In genomic region chr2:2645162-2645855, GRCh38 we compare ENCODE assay signal across 19 cellular contexts.
A peak's percentile ranks its signal among the peaks of the same experiment; 100 is the strongest.
DNase-seq lines count a peak whose midpoint lies in the region; ATAC-seq and TF ChIP-seq lines count a peak whose summit lies in the region.
"Had no signal": no experiment of that assay in that cellular context is flagged by ENCODE, and none has a peak within 500 bp of the region (broad histone marks: within the 10 kb centered on the region; RNA-seq: fewer than 3 reads in every experiment).

No MANE protein-coding gene starts in this region.

- H3K27ac ChIP-seq in mammary epithelial cell (ENCODE audit: insufficient read depth, low read depth, low read length), result no peak overlapping the region
- H3K27ac ChIP-seq: A549 had no signal

- CTCF ChIA-PET in mammary epithelial cell (lab: Charles Lee; ENCODE audit: low non-redundant PET), result no interaction called here

- ATAC-seq in HG03039 (IDR thresholded peaks at IDR 0.05; ENCODE audit: unreplicated experiment), result no peak
- ATAC-seq: A549, Panc1 had no signal

- no peaks in the 10 kb centered on the region for H3K27me3 ChIP-seq in mammary epithelial cell (ENCODE audit: insufficient read depth, low read length)
- H3K27me3 ChIP-seq: BE2C had no signal

- H3K36me3 ChIP-seq in mammary epithelial cell (ENCODE audit: insufficient read depth, low read length), result no peaks in the 10 kb centered on the region
- H3K36me3 ChIP-seq: BE2C had no signal

- intact Hi-C loops in mammary epithelial cell (cut with micrococcal nuclease), result no loop called here

- TF ChIP-seq CTCF in GM13976 (IDR thresholded peaks at IDR 0.05; ENCODE audit: borderline replicate concordance, control extremely low read depth, extremely low read depth, insufficient read depth, missing control alignments), result no peak
- TF ChIP-seq CTCF in osteocyte (IDR thresholded peaks at IDR 0.05), result no peak
- TF ChIP-seq CTCF in mammary epithelial cell (conservative IDR thresholded peaks at IDR 0.05 in 1 of 2, IDR thresholded peaks at IDR 0.05 in 1 of 2; ENCODE audit: extremely low read depth in 1 of 2, insufficient read depth in 1 of 2, low read depth in 1 of 2, low read length in 2 of 2), result no peak

- peaks cover 44% of the 10 kb centered on the region for H3K9me3 ChIP-seq in mammary epithelial cell (replicated peaks; ENCODE audit: insufficient read depth, low read length)
- H3K9me3 ChIP-seq: BE2C had no signal

- dilution Hi-C loops in mammary epithelial cell (cut with HindIII; ENCODE audit: low sequenced_read_pairs), result no loop called here

- in situ Hi-C loops in GM13976 (cut with MboI; ENCODE audit: low sequenced_read_pairs, unreplicated experiment) (no loop called here), mammary epithelial cell (cut with MboI; ENCODE audit: low sequenced_read_pairs in 2 of 2) (no loop called here)

- DNase-seq in activated naive CD4-positive, alpha-beta T cell treated with anti-CD3 and anti-CD28 coated beads, Interleukin-2, amount 50 U/mL, for 16 hours, result no peak
- DNase-seq in GM13976 (ENCODE audit: low spot score) (peak; percentile 9), islet precursor cell (peak; percentile 45), osteocyte (ENCODE audit: extremely low spot score, unreplicated experiment) (peak; percentile 80), mammary epithelial cell (no peak), NCI-H1417 treated with DMSO at 0.1 percent for 48 hours (lab: John Stamatoyannopoulos, UW) (no peak)
- DNase-seq: BE2C, DMS153, GOT3, MV-4-11, NCI-H1694 treated with DMSO at 0.1 percent for 48 hours, NCI-H2081 treated with DMSO at 0.1 percent for 48 hours, NCI-H82, SIG-M5 had no signal

- H3K9me3 Mint-ChIP-seq in activated naive CD4-positive, alpha-beta T cell treated with anti-CD3 and anti-CD28 coated beads, Interleukin-2, amount 50 U/mL, for 24 hours, result no peaks in the 10 kb centered on the region
- peaks cover 15% of the 10 kb centered on the region for H3K9me3 Mint-ChIP-seq in osteocyte (ENCODE audit: unreplicated experiment)

- H3K9ac ChIP-seq in mammary epithelial cell (ENCODE audit: insufficient read depth, low read length), result no peak overlapping the region

- no peak overlapping the region for H3K4me3 Mint-ChIP-seq in activated naive CD4-positive, alpha-beta T cell treated with anti-CD3 and anti-CD28 coated beads, Interleukin-2, amount 50 U/mL, for 24 hours
- H3K4me3 Mint-ChIP-seq in osteocyte (ENCODE audit: unreplicated experiment), result no peak overlapping the region
- H3K4me3 Mint-ChIP-seq: IgD-negative memory B cell had no signal

- H3K36me3 Mint-ChIP-seq in activated naive CD4-positive, alpha-beta T cell treated with anti-CD3 and anti-CD28 coated beads, Interleukin-2, amount 50 U/mL, for 24 hours, result no peaks in the 10 kb centered on the region
- H3K36me3 Mint-ChIP-seq in osteocyte (ENCODE audit: unreplicated experiment), result no peaks in the 10 kb centered on the region
- H3K36me3 Mint-ChIP-seq: IgD-negative memory B cell had no signal

- peak overlapping the region; percentile 48 for H3K27ac Mint-ChIP-seq in activated naive CD4-positive, alpha-beta T cell treated with anti-CD3 and anti-CD28 coated beads, Interleukin-2, amount 50 U/mL, for 24 hours
- H3K27ac Mint-ChIP-seq in osteocyte (ENCODE audit: unreplicated experiment), result no peak overlapping the region
- H3K27ac Mint-ChIP-seq: IgD-negative memory B cell had no signal

- no peaks in the 10 kb centered on the region for H4K20me1 ChIP-seq in mammary epithelial cell (ENCODE audit: insufficient read depth, low read length)

- peaks cover 38% of the 10 kb centered on the region for H3K4me1 Mint-ChIP-seq in activated naive CD4-positive, alpha-beta T cell treated with anti-CD3 and anti-CD28 coated beads, Interleukin-2, amount 50 U/mL, for 24 hours
- H3K4me1 Mint-ChIP-seq in osteocyte (ENCODE audit: unreplicated experiment), result no peaks in the 10 kb centered on the region

- H3K79me2 ChIP-seq in mammary epithelial cell (ENCODE audit: insufficient read depth, low read length), result no peaks in the 10 kb centered on the region

- no peak overlapping the region for H2AFZ ChIP-seq in mammary epithelial cell (ENCODE audit: low read depth, low read length)

- whole genome bisulfite sequencing in mammary epithelial cell (ENCODE audit: low coverage, missing lambda C conversion rate), result 65% methylated on average over 8 of the region's 19 CpGs

- no peak overlapping the region for H3K4me2 ChIP-seq in mammary epithelial cell (ENCODE audit: insufficient read depth, low read depth, low read length)
- H3K4me2 ChIP-seq: A549 had no signal

- no peak overlapping the region for H3K4me3 ChIP-seq in mammary epithelial cell (replicated peaks in 1 of 3; ENCODE audit: insufficient read depth in 1 of 3, low read depth in 2 of 3, low read length in 3 of 3)
- H3K4me3 ChIP-seq: A549 had no signal

- BruUV-seq in mammary epithelial cell (replicated peaks; lab: Mats Ljungman, UMichigan), result no TSS peak

- H3K4me1 ChIP-seq in mammary epithelial cell (ENCODE audit: insufficient read depth, low read length), result no peaks in the 10 kb centered on the region
- H3K4me1 ChIP-seq: A549, BE2C had no signal

- no peaks in the 10 kb centered on the region for H3K27me3 Mint-ChIP-seq in activated naive CD4-positive, alpha-beta T cell treated with anti-CD3 and anti-CD28 coated beads, Interleukin-2, amount 50 U/mL, for 24 hours
- no peaks in the 10 kb centered on the region for H3K27me3 Mint-ChIP-seq in osteocyte (ENCODE audit: unreplicated experiment)
- H3K27me3 Mint-ChIP-seq: IgD-negative memory B cell had no signal

Comparison
In these comparisons a context has a peak if more than half of its experiments do, and no peak if none do; other contexts are left out.
1. DNase-seq: peak in GM13976 (single experiment), islet precursor cell (single experiment) and osteocyte (single experiment); none in activated naive CD4-positive, alpha-beta T cell treated with anti-CD3 and anti-CD28 coated beads, Interleukin-2, amount 50 U/mL, for 16 hours (single experiment), mammary epithelial cell (single experiment) and NCI-H1417 treated with DMSO at 0.1 percent for 48 hours (single experiment).